In genomic region chr4:157217708-157218107, GRCh38 we compare ENCODE assay signal across 7 cellular contexts. TPM values are rescaled to one million over a fixed set of nuclear protein-coding genes. Genes with fewer than 3 reads are reported as not detected.
DNase-seq lines count a peak whose midpoint lies in the region; ATAC-seq, FAIRE-seq and TF ChIP-seq lines count a peak whose summit lies in the region.

No MANE protein-coding gene starts in this region.

- no peaks in the 10 kb centered on the region for H3K36me3 ChIP-seq in pancreas

- TF ChIP-seq CTCF in GM10266 (IDR thresholded peaks at IDR 0.05; ENCODE audit: control insufficient read depth, insufficient read depth, low read depth, missing control alignments) = peak; percentile 36
- TF ChIP-seq CTCF in choroid plexus epithelial cell (conservative IDR thresholded peaks at IDR 0.05; ENCODE audit: low read depth, low read length) = peak; percentile 59
- TF ChIP-seq CTCF in pancreas (IDR thresholded peaks at IDR 0.05) = peak in 3 of 4 donors; percentile 8 to 32 (median 32)

- H3K4me3 ChIP-seq in choroid plexus epithelial cell (ENCODE audit: low read depth, low read length) (no peak overlapping the region), pancreas (no peak overlapping the region)

- peaks cover 0 to 35% (median 6%) of the 10 kb centered on the region in 4 donors for H3K27me3 ChIP-seq in pancreas

- no peak for ATAC-seq in pancreas

- intact Hi-C loops in pancreas (cut with DNase I) = loop anchor here in 1 of 3 donors (5.0 kb wide), 1 partner anchor 760 kb away; no protein-coding TSS in a partner anchor

- H3K4me1 ChIP-seq in pancreas = peaks cover 0 to 4% (median 0%) of the 10 kb centered on the region in 3 donors

- H3K27ac ChIP-seq in pancreas = no peak overlapping the region

- no peak for DNase-seq in GM10266 (ENCODE audit: extremely low spot score)
- peak; percentile 15 for DNase-seq in MV-4-11 (lab: John Stamatoyannopoulos, UW)
- DNase-seq in choroid plexus epithelial cell (ENCODE audit: low read depth) = peak; percentile 61
- no peak for DNase-seq in pancreas
- no peak for DNase-seq in GF-D8 (lab: John Stamatoyannopoulos, UW)
- DNase-seq in DMS79 (lab: John Stamatoyannopoulos, UW) = no peak
- DNase-seq in 8988T = no peak

- H3K9me3 ChIP-seq in pancreas = no peaks in the 10 kb centered on the region

- 10% methylated on average over 3 of the region's 3 CpGs for WGBS in pancreas, 2 donors

- peak; percentile 64 for FAIRE-seq in pancreas (lab: Jason Lieb, UNC)

RNA-seq across cellular contexts. Expression of gene GRIA2, which starts 2.8 kb away (rescaled TPM):
- total RNA-seq in pancreas = 1 to 10 TPM in 4 of 6 donors, under 1 TPM in 2; 0.69 to 2.2 (median 1.5) TPM
- 1 to 10 TPM; 1.1 to 6.0 TPM for polyA plus RNA-seq in pancreas

Comparison
In these comparisons a context has a peak if more than half of its experiments do, and no peak if none do; other contexts are left out.
1. DNase-seq: peak in MV-4-11 (single experiment) and choroid plexus epithelial cell (single experiment); none in GM10266 (single experiment), pancreas (0 of 6), GF-D8 (single experiment), DMS79 (single experiment) and 8988T (single experiment).
2. Peak in every context shown above with its lines, with median percentiles within 50 percentile points of each other: CTCF ChIP-seq.